20 cellular contexts compared by ENCODE assay signal in genomic region chr10:69414036-69415018, GRCh38. TPM values are rescaled to one million over a fixed set of nuclear protein-coding genes. Genes with fewer than 3 reads are reported as not detected.
"Had no signal": no experiment of that assay in that cellular context is flagged by ENCODE, and none has a peak within 500 bp of the region (broad histone marks: within the 10 kb centered on the region; RNA-seq: fewer than 3 reads in every experiment).

No MANE protein-coding gene starts in this region.

- H3K9me3 ChIP-seq: left ventricle myocardium inferior, testis, upper lobe of left lung had no signal

- H3K27me3 Mint-ChIP-seq: activated CD4-positive, alpha-beta T cell treated with anti-CD3 and anti-CD28 coated beads, Interleukin-2, amount 10 ng/mL, durations not matched to agents 7 days and 5 days; activated CD8-positive, alpha-beta memory T cell treated with anti-CD3 and anti-CD28 coated beads, Interleukin-2, amount 10 ng/mL, durations not matched to agents 7 days and 5 days had no signal

- H3K36me3 ChIP-seq: cardiac muscle cell, left ventricle myocardium inferior, upper lobe of left lung, WERI-Rb-1 had no signal

- H3K4me3 Mint-ChIP-seq: activated CD4-positive, alpha-beta T cell treated with anti-CD3 and anti-CD28 coated beads, Interleukin-2, amount 10 ng/mL, durations not matched to agents 7 days and 5 days; activated CD8-positive, alpha-beta memory T cell treated with anti-CD3 and anti-CD28 coated beads, Interleukin-2, amount 10 ng/mL, durations not matched to agents 7 days and 5 days; activated CD8-positive, alpha-beta T cell treated with anti-CD3 and anti-CD28 coated beads for 36 hours; activated naive CD4-positive, alpha-beta T cell treated with anti-CD3 and anti-CD28 coated beads, Interleukin-2, amount 10 ng/mL, durations not matched to agents 7 days and 5 days; mesothelial cell of epicardium; nephron progenitor cell; stimulated activated memory B cell treated with anti-CD40 and anti-IgM and Interleukin-4, amounts not matched to agents 10 μg/mL and 1 μg/mL and 100 μg/mL, for 72 hours had no signal

- H3K9me3 Mint-ChIP-seq: activated CD4-positive, alpha-beta T cell treated with anti-CD3 and anti-CD28 coated beads, Interleukin-2, amount 10 ng/mL, durations not matched to agents 7 days and 5 days; activated CD8-positive, alpha-beta T cell treated with anti-CD3 and anti-CD28 coated beads for 36 hours; activated naive CD4-positive, alpha-beta T cell treated with anti-CD3 and anti-CD28 coated beads, Interleukin-2, amount 10 ng/mL, durations not matched to agents 7 days and 5 days; mesothelial cell of epicardium; nephron progenitor cell; stimulated activated memory B cell treated with anti-CD40 and anti-IgM and Interleukin-4, amounts not matched to agents 10 μg/mL and 1 μg/mL and 100 μg/mL, for 72 hours had no signal

- H3K27ac Mint-ChIP-seq: activated CD4-positive, alpha-beta T cell treated with anti-CD3 and anti-CD28 coated beads, Interleukin-2, amount 10 ng/mL, durations not matched to agents 7 days and 5 days; activated CD8-positive, alpha-beta memory T cell treated with anti-CD3 and anti-CD28 coated beads, Interleukin-2, amount 10 ng/mL, durations not matched to agents 7 days and 5 days; activated CD8-positive, alpha-beta T cell treated with anti-CD3 and anti-CD28 coated beads for 36 hours; activated naive CD4-positive, alpha-beta T cell treated with anti-CD3 and anti-CD28 coated beads, Interleukin-2, amount 10 ng/mL, durations not matched to agents 7 days and 5 days; mesothelial cell of epicardium; nephron progenitor cell; stimulated activated memory B cell treated with anti-CD40 and anti-IgM and Interleukin-4, amounts not matched to agents 10 μg/mL and 1 μg/mL and 100 μg/mL, for 72 hours had no signal

- DNase-seq: activated CD4-positive, CD25-positive, alpha-beta regulatory T cell treated with anti-CD3 and anti-CD28 coated beads, Interleukin-2, amount 50 U/mL, for 72 hours; activated CD8-positive, alpha-beta memory T cell treated with anti-CD3 and anti-CD28 coated beads, Interleukin-2, amount 10 ng/mL, durations not matched to agents 7 days and 5 days; activated effector memory CD4-positive, alpha-beta T cell treated with anti-CD3 and anti-CD28 coated beads, Interleukin-2, amount 50 U/mL, for 16 hours; activated T-cell treated with anti-CD3 and anti-CD28 coated beads for 4 hours; cortex of kidney; foreskin melanocyte; left ventricle myocardium inferior; stimulated activated CD4-positive, alpha-beta T cell treated with anti-CD3 and anti-CD28 coated beads, Interleukin-1b, Interleukin-23, amount 100 ng/mL, for 48 hours; T-helper 1 cell; testis; upper lobe of left lung; WERI-Rb-1 had no signal

- H3K27me3 ChIP-seq: cardiac muscle cell, testis, upper lobe of left lung had no signal

- H3K36me3 Mint-ChIP-seq: activated CD8-positive, alpha-beta memory T cell treated with anti-CD3 and anti-CD28 coated beads, Interleukin-2, amount 10 ng/mL, durations not matched to agents 7 days and 5 days; activated naive CD4-positive, alpha-beta T cell treated with anti-CD3 and anti-CD28 coated beads, Interleukin-2, amount 10 ng/mL, durations not matched to agents 7 days and 5 days; mesothelial cell of epicardium; stimulated activated memory B cell treated with anti-CD40 and anti-IgM and Interleukin-4, amounts not matched to agents 10 μg/mL and 1 μg/mL and 100 μg/mL, for 72 hours had no signal

- ATAC-seq: activated CD8-positive, alpha-beta memory T cell treated with anti-CD3 and anti-CD28 coated beads, Interleukin-2, amount 10 ng/mL, durations not matched to agents 7 days and 5 days; activated CD8-positive, alpha-beta T cell treated with anti-CD3 and anti-CD28 coated beads for 36 hours; stimulated activated memory B cell treated with anti-CD40 and anti-IgM and Interleukin-4, amounts not matched to agents 10 μg/mL and 1 μg/mL and 100 μg/mL, for 72 hours had no signal

- H3K4me3 ChIP-seq: cardiac muscle cell, left ventricle myocardium inferior, testis, upper lobe of left lung had no signal

- H3K27ac ChIP-seq: cardiac muscle cell, testis, upper lobe of left lung, WERI-Rb-1 had no signal

RNA-seq across cellular contexts. Expression of gene TACR2, which starts 2.4 kb away (rescaled TPM):
- total RNA-seq: activated CD4-positive, alpha-beta T cell treated with anti-CD3 and anti-CD28 coated beads, Interleukin-2, amount 10 ng/mL, durations not matched to agents 7 days and 5 days; activated CD8-positive, alpha-beta memory T cell treated with anti-CD3 and anti-CD28 coated beads, Interleukin-2, amount 10 ng/mL, durations not matched to agents 7 days and 5 days; activated CD8-positive, alpha-beta T cell treated with anti-CD3 and anti-CD28 coated beads for 36 hours; cardiac muscle cell; left ventricle myocardium inferior; mesothelial cell of epicardium; skeletal muscle tissue had no signal
